Comparison of ENCODE assay signal across 8 cellular contexts in the genomic region with DNA sequence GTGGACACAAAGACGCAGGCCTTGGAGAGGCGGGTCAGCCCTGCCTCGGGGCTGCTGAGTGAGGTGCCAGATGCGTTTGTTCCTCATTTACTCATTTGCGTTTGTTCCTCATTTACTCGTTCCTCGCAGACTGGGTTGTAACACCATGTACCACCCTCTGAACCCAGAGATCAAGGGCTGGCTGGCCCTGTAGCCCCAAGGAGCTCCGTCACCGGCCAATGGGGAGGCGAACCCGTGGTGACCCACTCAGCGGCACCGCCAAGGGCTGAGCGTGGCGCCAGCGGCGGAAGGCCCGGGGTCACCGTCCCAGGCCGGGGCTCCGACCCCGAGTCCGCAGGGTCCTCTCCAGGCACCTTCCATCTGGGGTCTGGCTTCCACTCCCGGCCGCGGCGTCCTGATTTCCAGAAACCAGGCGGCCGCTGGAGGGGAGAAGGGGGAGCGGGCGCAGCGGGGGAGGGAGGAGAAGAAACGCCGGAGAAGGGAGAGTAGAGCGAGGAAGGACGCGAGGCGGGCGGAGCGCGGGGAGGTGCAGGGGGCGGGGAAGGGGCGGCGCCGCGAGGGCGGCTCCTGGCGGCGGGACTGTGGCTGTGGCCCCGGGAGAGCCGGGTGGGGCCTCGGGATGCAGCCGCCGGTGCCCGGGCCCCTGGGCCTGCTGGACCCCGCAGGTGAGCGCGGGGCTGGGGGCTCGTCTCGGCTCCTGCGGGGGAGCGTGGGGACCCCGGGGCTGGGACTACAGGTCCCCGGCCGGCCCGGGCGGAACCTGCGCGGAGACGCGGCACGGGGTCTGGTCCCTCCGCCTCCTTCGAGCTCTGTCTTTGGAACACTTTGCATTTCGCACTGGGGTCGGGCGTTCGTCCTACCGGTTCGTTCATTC. TPM values are rescaled to one million over a fixed set of nuclear protein-coding genes. Genes with fewer than 3 reads are reported as not detected.
DNase-seq lines count a peak whose midpoint lies in the region; ATAC-seq, FAIRE-seq and TF ChIP-seq lines count a peak whose summit lies in the region.

A gene (plus strand): TSS at position 576 of the 874 bp plus-strand sequence. CDS start 44 bp downstream, at position 620.

- H2AFZ ChIP-seq in endothelial cell of umbilical vein (ENCODE audit: low read depth, low read length) = peak within 1 kb of the TSS; percentile 88

- H3K4me3 ChIP-seq in NT2/D1 (ENCODE audit: insufficient read length, low read depth) = peak within 1 kb of the TSS; percentile 57
- H3K4me3 ChIP-seq in endothelial cell of umbilical vein (replicated peaks in 1 of 3; ENCODE audit: insufficient read depth in 1 of 3, low read depth in 1 of 3, low read length in 3 of 3) = peak within 1 kb of the TSS; percentile 80 to 93 (median 91)

- CTCF ChIA-PET in endothelial cell of umbilical vein (lab: Charles Lee) = interaction anchor here (0.6 to 2.1 kb wide), 7 partner anchors 10 to 189 kb away, joined by 3 to 8 read pairs (median 3); no protein-coding TSS in a partner anchor

- TF ChIP-seq CTCF in endothelial cell of umbilical vein (IDR thresholded peaks at IDR 0.05; ENCODE audit: extremely low read depth in 1 of 2, insufficient read depth in 1 of 2, low read depth in 1 of 2, low read length in 2 of 2) (peak in 1 of 2 donors; percentile 28), mesothelial cell of epicardium (IDR thresholded peaks at IDR 0.05; ENCODE audit: unreplicated experiment) (no peak)

- no peaks in the 10 kb centered on the region for H3K9me1 ChIP-seq in endothelial cell of umbilical vein (replicated peaks; ENCODE audit: control insufficient read depth, extremely low read depth, insufficient read depth, low read length)

- ATAC-seq in GM18909 (IDR thresholded peaks at IDR 0.05; ENCODE audit: poor library complexity, unreplicated experiment) (peak; percentile 78), HG03432 (IDR thresholded peaks at IDR 0.05; ENCODE audit: unreplicated experiment) (peak; percentile 92)

- H3K9me3 ChIP-seq in NT2/D1 (ENCODE audit: insufficient read depth, low read length) = no peaks in the 10 kb centered on the region
- H3K9me3 ChIP-seq in endothelial cell of umbilical vein (replicated peaks; ENCODE audit: control insufficient read depth, insufficient read depth, low read length) = no peaks in the 10 kb centered on the region

- peak within 1 kb of the TSS; percentile 82 for H3K9ac ChIP-seq in NT2/D1 (ENCODE audit: insufficient read length, low read depth)
- peak within 1 kb of the TSS; percentile 84 for H3K9ac ChIP-seq in endothelial cell of umbilical vein (replicated peaks; ENCODE audit: extremely low read depth, insufficient read depth, low read length)

- H3K27me3 Mint-ChIP-seq in mesothelial cell of epicardium (ENCODE audit: low read depth) = peaks cover 55% of the 10 kb centered on the region

- peak within 1 kb of the TSS; percentile 87 for H3K27ac ChIP-seq in endothelial cell of umbilical vein (ENCODE audit: insufficient read depth, low read depth, low read length)

- no peaks in the 10 kb centered on the region for H3K36me3 Mint-ChIP-seq in mesothelial cell of epicardium

- peak within 1 kb of the TSS; percentile 77 for H3K4me3 Mint-ChIP-seq in mesothelial cell of epicardium

- FAIRE-seq in endothelial cell of umbilical vein (lab: Jason Lieb, UNC) = no peak

- peak; percentile 41 for DNase-seq in A172 (ENCODE audit: low spot score)
- DNase-seq in NT2/D1 (ENCODE audit: low read depth, low spot score) = peak; percentile 55
- DNase-seq in activated T-cell treated with anti-CD3 and anti-CD28 coated beads for 1 hour (ENCODE audit: low read depth) = peak; percentile 68
- peak; percentile 81 for DNase-seq in endothelial cell of umbilical vein (ENCODE audit: low read depth, low spot score)
- DNase-seq in mesothelial cell of epicardium (ENCODE audit: low spot score in 2 of 2, unreplicated experiment in 2 of 2) = peak; percentile 69 to 83
- peak; percentile 26 to 55 for DNase-seq in stimulated activated CD8-positive, alpha-beta memory T cell treated with anti-CD3 and anti-CD28 coated beads, Interleukin-15, amount 100 ng/mL, for 4 hours (ENCODE audit: low read depth in 2 of 2)

- H3K4me2 ChIP-seq in endothelial cell of umbilical vein (ENCODE audit: insufficient read depth, low read length) = peak within 1 kb of the TSS; percentile 85

- H3K4me1 Mint-ChIP-seq in mesothelial cell of epicardium = peaks cover 16% of the 10 kb centered on the region

- TF ChIP-seq POLR2A in endothelial cell of umbilical vein (IDR thresholded peaks at IDR 0.05; ENCODE audit: low read depth, low read length) = peak; percentile 78

- intact Hi-C loops in endothelial cell of umbilical vein (cut with micrococcal nuclease) = loop anchor here (1.0 kb wide), 2 partner anchors 15 to 58 kb away; no protein-coding TSS in a partner anchor

- no peaks in the 10 kb centered on the region for H3K36me3 ChIP-seq in NT2/D1 (ENCODE audit: insufficient read depth, insufficient read length, low read length)
- H3K36me3 ChIP-seq in endothelial cell of umbilical vein (ENCODE audit: control insufficient read depth in 2 of 2, extremely low read depth in 1 of 2, insufficient read depth in 2 of 2, low read length in 2 of 2) = peaks cover 3% of the 10 kb centered on the region in 2 experiments

- H3K27ac Mint-ChIP-seq in mesothelial cell of epicardium = peak within 1 kb of the TSS; percentile 1

- TSS peak; percentile 67 for BruUV-seq in endothelial cell of umbilical vein (replicated peaks; lab: Mats Ljungman, UMichigan)

- POLR2A ChIA-PET in endothelial cell of umbilical vein (lab: Charles Lee) = no interaction called here

- H3K27me3 ChIP-seq in NT2/D1 (ENCODE audit: insufficient read depth, insufficient read length) (peaks cover 47% of the 10 kb centered on the region), endothelial cell of umbilical vein (ENCODE audit: control insufficient read depth in 2 of 2, insufficient read depth in 2 of 2, low read length in 2 of 2) (no peaks in the 10 kb centered on the region)

- no peaks in the 10 kb centered on the region for H4K20me1 ChIP-seq in endothelial cell of umbilical vein (replicated peaks; ENCODE audit: control insufficient read depth, extremely low read depth, insufficient read depth, low read length)

- dilution Hi-C loops in endothelial cell of umbilical vein (cut with MboI; ENCODE audit: extremely low pct_ligation_motif_present, low sequenced_read_pairs) = no loop called here

- H3K4me1 ChIP-seq in NT2/D1 (ENCODE audit: insufficient read depth, insufficient read length) (no peaks in the 10 kb centered on the region), endothelial cell of umbilical vein (ENCODE audit: control insufficient read depth, extremely low read depth, insufficient read depth, low read length) (peaks cover 18% of the 10 kb centered on the region)

- no peaks in the 10 kb centered on the region for H3K9me3 Mint-ChIP-seq in mesothelial cell of epicardium

- H3K79me2 ChIP-seq in endothelial cell of umbilical vein (ENCODE audit: control insufficient read depth, insufficient read depth, low read length) = peaks cover 26% of the 10 kb centered on the region

TF ChIP-seq in endothelial cell of umbilical vein, 7 proteins besides CTCF, POLR2A, EP300 and RAD21:
- TF ChIP-seq JUN (IDR thresholded peaks at IDR 0.05; ENCODE audit: borderline replicate concordance, insufficient read depth, insufficient read length, low read depth) = no peak
- peak; percentile 89 for TF ChIP-seq POLR2AphosphoS5 (IDR thresholded peaks at IDR 0.05; ENCODE audit: insufficient read depth, low read depth, low read length)

RNA-seq across cellular contexts. Expression of the gene that starts here (rescaled TPM):
- total RNA-seq in A172 (2014; rRNA removed; shearing (Covaris generic)) = 1.8 and 2.3 TPM in 2 replicates
- 85.0 and 105 TPM in 2 replicates for total RNA-seq in endothelial cell of umbilical vein
- polyA plus RNA-seq in endothelial cell of umbilical vein = 120 and 121 TPM in 2 replicates
- 73.9 and 74.0 TPM in 2 replicates for polyA plus RNA-seq in endothelial cell of umbilical vein (2011; cell fraction: cytosol; rRNA removed)
- polyA plus RNA-seq in endothelial cell of umbilical vein (2011; cell fraction: nucleus; rRNA removed) = 106 and 121 TPM in 2 replicates
- polyA plus RNA-seq in endothelial cell of umbilical vein (2012) = 59.6 and 70.0 TPM in 2 replicates
- polyA minus RNA-seq in endothelial cell of umbilical vein = 59.0 and 73.4 TPM in 2 replicates
- not detected for polyA minus RNA-seq in endothelial cell of umbilical vein (2011; cell fraction: cytosol; rRNA and poly(A)+ RNA removed)
- 30.6 and 32.0 TPM in 2 replicates for polyA minus RNA-seq in endothelial cell of umbilical vein (2011; cell fraction: nucleus; rRNA and poly(A)+ RNA removed)
- total RNA-seq in mesothelial cell of epicardium = 1.1 to 1.7 TPM (median 1.6 TPM) in 3 replicates

Comparison
In these comparisons a context has a peak if more than half of its experiments do, and no peak if none do; other contexts are left out.
1. Peak in every context shown above with its lines: DNase-seq, ATAC-seq, H3K4me3 ChIP-seq and H3K27ac ChIP-seq.
2. RNA of the gene that starts here (total RNA-seq): 85.0 to 105 TPM in endothelial cell of umbilical vein; 1.8 to 2.3 TPM in A172 and 1.1 to 1.7 TPM in mesothelial cell of epicardium; every median in the first group is over 10 times any median in the second.